Comparison of ENCODE assay signal across 22 cellular contexts in genomic region chr4:1751155-1751918, GRCh38. TPM values are rescaled to one million over a fixed set of nuclear protein-coding genes. Genes with fewer than 3 reads are reported as not detected.
"Had no signal": no experiment of that assay in that cellular context is flagged by ENCODE, and none has a peak within 500 bp of the region (broad histone marks: within the 10 kb centered on the region; RNA-seq: fewer than 3 reads in every experiment).

No MANE protein-coding gene starts in this region.

- H3K4me3 ChIP-seq: ascending aorta, cardiac muscle cell, coronary artery, esophagus muscularis mucosa, left lung, neural progenitor cell, thyroid gland had no signal

- H3K9me3 ChIP-seq: ascending aorta, left lung, lower lobe of right lung, thyroid gland had no signal

- H3K36me3 ChIP-seq: ascending aorta, cardiac muscle cell, esophagus muscularis mucosa, left lung, lower lobe of right lung, neural progenitor cell, thyroid gland had no signal

- H3K27me3 ChIP-seq: ascending aorta, cardiac muscle cell, thyroid gland had no signal

- H3K27ac ChIP-seq: ascending aorta, cardiac muscle cell, coronary artery, esophagus muscularis mucosa, left lung, neural progenitor cell, thyroid gland, VCaP had no signal

- DNase-seq: activated CD4-positive, alpha-beta T cell treated with anti-CD3 and anti-CD28 coated beads for 4 hours; activated CD4-positive, alpha-beta T cell treated with anti-CD3 and anti-CD28 coated beads, Interleukin-2, amount 50 U/mL, for 48 hours; activated CD8-positive, alpha-beta memory T cell treated with anti-CD3 and anti-CD28 coated beads, Interleukin-2, amount 50 U/mL, for 48 hours; activated gamma-delta T cell; activated naive CD4-positive, alpha-beta T cell treated with anti-CD3 and anti-CD28 coated beads, Interleukin-2, amount 10 ng/mL, durations not matched to agents 7 days and 5 days; activated naive CD8-positive, alpha-beta T cell treated with anti-CD3 and anti-CD28 coated beads, Interleukin-2, amount 10 ng/mL, durations not matched to agents 7 days and 5 days; activated T-cell treated with anti-CD3 and anti-CD28 coated beads, Interleukin-2, amount 50 U/mL, for 24 hours; left lung; mesenchymal stem cell; natural killer cell; posterior cingulate gyrus; right cardiac atrium; stimulated activated CD4-positive, alpha-beta T cell treated with anti-CD3 and anti-CD28 coated beads, Interleukin-2, amount 100 ng/mL, for 48 hours; T-helper 1 cell; thyroid gland had no signal

- ATAC-seq: natural killer cell had no signal

RNA-seq across cellular contexts. Expression of gene FGFR3, which starts 41.8 kb away (rescaled TPM):
- total RNA-seq: natural killer cell had no signal
